1 cellular context compared by ENCODE assay signal in genomic region chr1:202034683-202035462, GRCh38.
A peak's percentile ranks its signal among the peaks of the same experiment; 100 is the strongest.
TF ChIP-seq lines count a peak whose summit lies in the region.

No MANE protein-coding gene starts in this region.

TF ChIP-seq in HepG2, 621 proteins besides CTCF, POLR2A, EP300 and RAD21 (continued from another document and continues in another):
- TF ChIP-seq ZBTB43 (CRISPR knock-in tag; conservative IDR thresholded peaks at IDR 0.05) (0 out of 2 replicates have a peak, but pooled peaks have one; percentile 23), ZNF30 (CRISPR knock-in tag; IDR thresholded peaks at IDR 0.05) (no peak), ZNF740 (CRISPR knock-in tag; IDR thresholded peaks at IDR 0.05) (no peak), KAT8 (CRISPR knock-in tag; IDR thresholded peaks at IDR 0.05) (no peak; the same call in 1 of the 2 replicates), DNMT3B (CRISPR knock-in tag; conservative IDR thresholded peaks at IDR 0.05) (no peak; the same call in 1 of the 2 replicates), PREB (CRISPR knock-in tag; IDR thresholded peaks at IDR 0.05) (no peak), ZNF792 (CRISPR knock-in tag; IDR thresholded peaks at IDR 0.05) (no peak; the same call in 1 of the 2 replicates), ZBTB21 (CRISPR knock-in tag; IDR thresholded peaks at IDR 0.05) (peak; percentile 66; the same call in 1 of the 2 replicates), SRSF9 (IDR thresholded peaks at IDR 0.05; ENCODE audit: borderline replicate concordance, insufficient read depth, low read depth, low read length, poor library complexity, severe bottlenecking) (no peak), RELA (CRISPR knock-in tag; IDR thresholded peaks at IDR 0.05) (no peak), ARID3A (IDR thresholded peaks at IDR 0.05; ENCODE audit: low read depth, low read length) (no peak), HMGXB4 (CRISPR knock-in tag; IDR thresholded peaks at IDR 0.05; ENCODE audit: borderline replicate concordance in 1 of 2, low read depth in 1 of 2) (peak in 1 of 2 experiments; percentile 33; a peak in 1 of 4 replicates), ZNF460 (CRISPR knock-in tag; IDR thresholded peaks at IDR 0.05; ENCODE audit: borderline replicate concordance) (no peak), ZNF704 (CRISPR knock-in tag; IDR thresholded peaks at IDR 0.05; ENCODE audit: borderline replicate concordance) (no peak), JARID2 (CRISPR knock-in tag; IDR thresholded peaks at IDR 0.05; ENCODE audit: insufficient replicate concordance) (no peak), ZSCAN5A (CRISPR knock-in tag; IDR thresholded peaks at IDR 0.05; ENCODE audit: borderline replicate concordance) (no peak), ZNF282 (IDR thresholded peaks at IDR 0.05; ENCODE audit: partially characterized antibody) (no peak), SP1 (IDR thresholded peaks at IDR 0.05) (no peak), SP1 (CRISPR knock-in tag; IDR thresholded peaks at IDR 0.05) (no peak), PRDM10 (CRISPR knock-in tag; IDR thresholded peaks at IDR 0.05; ENCODE audit: low read depth) (0 out of 2 replicates have a peak, but pooled peaks have one; percentile 44), GATA4 (IDR thresholded peaks at IDR 0.05; ENCODE audit: borderline replicate concordance, low read depth) (no peak), SAP130 (CRISPR knock-in tag; IDR thresholded peaks at IDR 0.05; ENCODE audit: low read depth) (peak; percentile 71), SYNCRIP (IDR thresholded peaks at IDR 0.05; ENCODE audit: insufficient read depth, low read depth, low read length) (no peak), KLF16 (CRISPR knock-in tag; IDR thresholded peaks at IDR 0.05) (peak in 1 of 2 experiments; percentile 63; a peak in 1 of 4 replicates), ZNF12 (CRISPR knock-in tag; IDR thresholded peaks at IDR 0.05) (no peak), TERF1 (CRISPR knock-in tag; IDR thresholded peaks at IDR 0.05) (no peak), CENPT (CRISPR knock-in tag; IDR thresholded peaks at IDR 0.05; ENCODE audit: low read depth) (no peak), RAD51 (IDR thresholded peaks at IDR 0.05; ENCODE audit: borderline replicate concordance) (no peak), PPARG (CRISPR knock-in tag; conservative IDR thresholded peaks at IDR 0.05) (0 out of 2 replicates have a peak, but pooled peaks have one; percentile 16), GATAD1 (CRISPR knock-in tag; IDR thresholded peaks at IDR 0.05) (no peak), DMAP1 (CRISPR knock-in tag; IDR thresholded peaks at IDR 0.05) (no peak), ZNF225 (CRISPR knock-in tag; IDR thresholded peaks at IDR 0.05) (no peak), MED1 (CRISPR knock-in tag; IDR thresholded peaks at IDR 0.05) (peak; percentile 87), ZSCAN25 (CRISPR knock-in tag; IDR thresholded peaks at IDR 0.05) (peak; percentile 74; the same call in 1 of the 2 replicates), PCBP2 (optimal IDR thresholded peaks at IDR 0.05; ENCODE audit: low read depth, low read length, poor library complexity, severe bottlenecking) (no peak), ZNF234 (CRISPR knock-in tag; conservative IDR thresholded peaks at IDR 0.05) (no peak), TBL1XR1 (IDR thresholded peaks at IDR 0.05; ENCODE audit: borderline replicate concordance, low read length, partially characterized antibody) (no peak), ZNF503 (CRISPR knock-in tag; IDR thresholded peaks at IDR 0.05) (0 out of 2 replicates have a peak, but pooled peaks have one; percentile 35), FOXA3 (CRISPR knock-in tag; IDR thresholded peaks at IDR 0.05) (peak; percentile 47), ERF (CRISPR knock-in tag; IDR thresholded peaks at IDR 0.05) (peak; percentile 39; the same call in 1 of the 2 replicates), JUND (CRISPR knock-in tag; IDR thresholded peaks at IDR 0.05) (peak; percentile 84), PHF21A (CRISPR knock-in tag; IDR thresholded peaks at IDR 0.05) (peak; percentile 74), ZFP37 (CRISPR knock-in tag; IDR thresholded peaks at IDR 0.05; ENCODE audit: borderline replicate concordance) (no peak), ZNF274 (CRISPR knock-in tag; IDR thresholded peaks at IDR 0.05) (0 out of 2 replicates have a peak, but pooled peaks have one; percentile 26), TARDBP (CRISPR knock-in tag; IDR thresholded peaks at IDR 0.05) (peak; percentile 35; the same call in 1 of the 2 replicates)
